ENCODE assay signal across 17 cellular contexts in genomic region chr9:80522465-80522864, GRCh38.
"Had no signal": no experiment of that assay in that cellular context is flagged by ENCODE, and none has a peak within 500 bp of the region (broad histone marks: within the 10 kb centered on the region; RNA-seq: fewer than 3 reads in every experiment).

No MANE protein-coding gene starts in this region.

- DNase-seq: colonic mucosa; dermis blood vessel endothelial cell; esophagus squamous epithelium; hippocampal formation; kidney glomerular epithelial cell; mesendoderm; naive thymus-derived CD4-positive, alpha-beta T cell; nephron progenitor cell; psoas muscle; retina; right lobe of liver; stimulated activated CD4-positive, alpha-beta T cell treated with anti-CD3 and anti-CD28 coated beads, Interleukin-12 subunit alpha, Interleukin-12 subunit beta, amount 100 ng/mL, for 4 hours; stimulated activated naive CD4-positive, alpha-beta T cell; trophoblast cell had no signal

- H3K79me2 ChIP-seq: parathyroid adenoma had no signal

- H3K4me3 Mint-ChIP-seq: naive thymus-derived CD4-positive, alpha-beta T cell; nephron progenitor cell had no signal

- ATAC-seq: foreskin keratinocyte; naive thymus-derived CD4-positive, alpha-beta T cell; psoas muscle; right lobe of liver had no signal

- H3K27ac Mint-ChIP-seq: naive thymus-derived CD4-positive, alpha-beta T cell; nephron progenitor cell had no signal

- H3K9me3 ChIP-seq: colonic mucosa, right lobe of liver had no signal

- H3K27me3 ChIP-seq: colonic mucosa, esophagus squamous epithelium, foreskin keratinocyte, right lobe of liver had no signal

- H2AFZ ChIP-seq: parathyroid adenoma had no signal

- H3K27ac ChIP-seq: colonic mucosa, esophagus squamous epithelium, foreskin keratinocyte, parathyroid adenoma, psoas muscle, right lobe of liver, skin epidermis had no signal

- H3K27me3 Mint-ChIP-seq: naive thymus-derived CD4-positive, alpha-beta T cell had no signal

- H3K4me1 ChIP-seq: colonic mucosa, esophagus squamous epithelium, foreskin keratinocyte, parathyroid adenoma, psoas muscle, right lobe of liver had no signal

- H3K9ac ChIP-seq: parathyroid adenoma had no signal

- H3K4me3 ChIP-seq: colonic mucosa, esophagus squamous epithelium, psoas muscle, right lobe of liver, skin epidermis had no signal

- H3K4me1 Mint-ChIP-seq: naive thymus-derived CD4-positive, alpha-beta T cell; nephron progenitor cell had no signal

- H3K36me3 ChIP-seq: colonic mucosa, esophagus squamous epithelium, right lobe of liver had no signal

- H3K36me3 Mint-ChIP-seq: naive thymus-derived CD4-positive, alpha-beta T cell had no signal
